Comparison of ENCODE assay signal across 8 cellular contexts in the genomic region with DNA sequence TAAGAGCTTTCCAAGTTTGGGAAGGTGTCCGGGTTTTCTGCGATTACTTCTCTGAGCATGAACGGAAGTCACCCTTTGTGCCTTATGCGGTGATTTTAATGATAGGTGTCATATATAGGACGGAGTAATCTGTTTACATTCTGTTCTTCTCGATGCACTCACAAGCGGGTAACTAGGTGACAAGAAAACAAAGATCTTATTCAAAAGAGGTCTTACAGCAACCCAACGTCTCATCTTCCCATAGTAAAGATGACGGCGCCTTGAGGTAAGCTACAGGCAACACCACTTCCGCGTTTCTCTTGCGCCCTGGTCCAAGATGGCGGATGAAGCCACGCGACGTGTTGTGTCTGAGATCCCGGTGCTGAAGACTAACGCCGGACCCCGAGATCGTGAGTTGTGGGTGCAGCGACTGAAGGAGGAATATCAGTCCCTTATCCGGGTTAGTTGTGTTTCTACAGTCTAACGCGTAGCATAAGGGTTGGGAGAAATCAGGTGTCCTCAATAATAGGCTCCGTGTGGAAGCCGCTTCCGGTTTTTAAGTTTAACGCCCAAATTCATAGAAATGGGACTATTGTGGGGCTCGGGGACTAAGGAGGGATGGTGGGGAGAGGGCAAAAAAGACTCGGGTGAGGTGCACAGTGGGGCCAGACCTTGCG. TPM values are rescaled to one million over a fixed set of nuclear protein-coding genes. Genes with fewer than 3 reads are reported as not detected.
A peak's percentile ranks its signal among the peaks of the same experiment; 100 is the strongest.
DNase-seq lines count a peak whose midpoint lies in the region; TF ChIP-seq lines count a peak whose summit lies in the region.

Gene UFC1, plus strand, starts transcription at position 297 of the 656 bp plus-strand sequence. Its CDS starts 20 bp downstream, at position 317.

- H3K4me3 Mint-ChIP-seq in HFFc6 (peak within 1 kb of the TSS; percentile 96), glutamatergic neuron (ENCODE audit: unreplicated experiment) (peak within 1 kb of the TSS; percentile 99), osteocyte (ENCODE audit: unreplicated experiment) (peak within 1 kb of the TSS; percentile 94)
- H3K4me3 Mint-ChIP-seq in activated naive CD8-positive, alpha-beta T cell: peak within 1 kb of the TSS; percentile 98

- peak within 1 kb of the TSS; percentile 83 to 96 (median 83) for H3K27ac ChIP-seq in thyroid gland

- H3K27ac Mint-ChIP-seq in HFFc6 (peak within 1 kb of the TSS; percentile 99), glutamatergic neuron (ENCODE audit: unreplicated experiment) (peak within 1 kb of the TSS; percentile 100), osteocyte (ENCODE audit: unreplicated experiment) (peak within 1 kb of the TSS; percentile 100)
- H3K27ac Mint-ChIP-seq in activated naive CD8-positive, alpha-beta T cell: peak within 1 kb of the TSS; percentile 100

- H3K36me3 Mint-ChIP-seq in HFFc6 (ENCODE audit: low read depth) (peaks cover 21% of the 10 kb centered on the region; the same call in 1 of the 2 replicates), glutamatergic neuron (ENCODE audit: unreplicated experiment) (no peaks in the 10 kb centered on the region), osteocyte (ENCODE audit: unreplicated experiment) (peaks cover 11% of the 10 kb centered on the region)
- peaks cover 9% of the 10 kb centered on the region for H3K36me3 Mint-ChIP-seq in activated naive CD8-positive, alpha-beta T cell

- no peaks in the 10 kb centered on the region for H3K27me3 Mint-ChIP-seq in HFFc6 (ENCODE audit: insufficient read depth)
- no peaks in the 10 kb centered on the region for H3K27me3 Mint-ChIP-seq in activated naive CD8-positive, alpha-beta T cell
- H3K27me3 Mint-ChIP-seq in glutamatergic neuron (ENCODE audit: unreplicated experiment): peaks cover 6% of the 10 kb centered on the region
- H3K27me3 Mint-ChIP-seq in osteocyte (ENCODE audit: unreplicated experiment): no peaks in the 10 kb centered on the region

- WGBS in thyroid gland, 2 donors: 1% methylated on average over 33 of the region's 33 CpGs

- H3K4me3 ChIP-seq in thyroid gland (replicated peaks in 1 of 3): peak within 1 kb of the TSS; percentile 19 to 51 (median 47)

- peaks cover 3% of the 10 kb centered on the region in 2 donors for H3K36me3 ChIP-seq in thyroid gland

- peaks cover 7 to 12% of the 10 kb centered on the region in 2 donors for H3K4me1 ChIP-seq in thyroid gland

- no peaks in the 10 kb centered on the region for H3K9me3 Mint-ChIP-seq in HFFc6
- H3K9me3 Mint-ChIP-seq in activated naive CD8-positive, alpha-beta T cell (ENCODE audit: low read depth): no peaks in the 10 kb centered on the region
- peaks cover 5% of the 10 kb centered on the region for H3K9me3 Mint-ChIP-seq in glutamatergic neuron (ENCODE audit: unreplicated experiment)
- no peaks in the 10 kb centered on the region for H3K9me3 Mint-ChIP-seq in osteocyte (ENCODE audit: unreplicated experiment)

- DNase-seq in GDM1 (lab: John Stamatoyannopoulos, UW) (peak; percentile 78), HFFc6 (peak; percentile 92), NCI-H1105 (lab: John Stamatoyannopoulos, UW) (peak; percentile 85), SKM-1 (lab: John Stamatoyannopoulos, UW; ENCODE audit: unreplicated experiment) (peak; percentile 96), glutamatergic neuron (peak; percentile 74), osteocyte (ENCODE audit: extremely low spot score, unreplicated experiment) (peak; percentile 90), thyroid gland (peak; percentile 71 to 78)

- intact Hi-C loops in thyroid gland (cut with DNase I): no loop called here

- no peaks in the 10 kb centered on the region for H3K9me3 ChIP-seq in thyroid gland

- TF ChIP-seq CTCF in HFFc6 (IDR thresholded peaks at IDR 0.05): no peak
- no peak for TF ChIP-seq CTCF in glutamatergic neuron (IDR thresholded peaks at IDR 0.05; ENCODE audit: partially characterized antibody, unreplicated experiment)
- no peak for TF ChIP-seq CTCF in osteocyte (IDR thresholded peaks at IDR 0.05)
- TF ChIP-seq CTCF in thyroid gland (IDR thresholded peaks at IDR 0.05): no peak

- no peaks in the 10 kb centered on the region for H3K27me3 ChIP-seq in thyroid gland

- peaks cover 22% of the 10 kb centered on the region for H3K4me1 Mint-ChIP-seq in HFFc6 (ENCODE audit: low read depth)
- H3K4me1 Mint-ChIP-seq in activated naive CD8-positive, alpha-beta T cell (ENCODE audit: low read depth): peaks cover 29% of the 10 kb centered on the region
- peaks cover 4% of the 10 kb centered on the region for H3K4me1 Mint-ChIP-seq in glutamatergic neuron (ENCODE audit: low read depth, unreplicated experiment)
- peaks cover 21% of the 10 kb centered on the region for H3K4me1 Mint-ChIP-seq in osteocyte (ENCODE audit: unreplicated experiment)

- peak in 1 of 2 donors; percentile 50 for TF ChIP-seq POLR2A in thyroid gland (IDR thresholded peaks at IDR 0.05)

RNA-seq across cellular contexts. Expression of gene UFC1, which starts in this region (rescaled TPM):
- 10 to 100 TPM; 83.8 to 92.6 (median 85.1) TPM for total RNA-seq in HFFc6 (2021; fragmentation: NEBNext Ultra II Directional; extraction: Animal tissue kit (Norgen Biotek cat#: 25700))
- 59.2 TPM for total RNA-seq in glutamatergic neuron (ENCODE audit: unreplicated experiment)
- 98.2 and 100 TPM in 2 replicates for total RNA-seq in osteocyte
- total RNA-seq in thyroid gland: 10 to 100 TPM; 37.6 to 90.4 (median 62.1) TPM

Comparison
In these comparisons a context has a peak if more than half of its experiments do, and no peak if none do; other contexts are left out.
1. Peak in every context shown above with its lines: DNase-seq, H3K4me3 ChIP-seq and H3K27ac ChIP-seq.